Comparison of ENCODE assay signal across 11 cellular contexts in genomic region chr5:55600086-55600485, GRCh38.
DNase-seq lines count a peak whose midpoint lies in the region; ATAC-seq and TF ChIP-seq lines count a peak whose summit lies in the region.
"Had no signal": no experiment of that assay in that cellular context is flagged by ENCODE, and none has a peak within 500 bp of the region (broad histone marks: within the 10 kb centered on the region; RNA-seq: fewer than 3 reads in every experiment).

No MANE protein-coding gene starts in this region.

- no peak for TF ChIP-seq CTCF in left ventricle myocardium inferior (IDR thresholded peaks at IDR 0.05; ENCODE audit: borderline replicate concordance)
- no peak for TF ChIP-seq CTCF in neural crest cell (conservative IDR thresholded peaks at IDR 0.05)
- TF ChIP-seq CTCF in vagina (IDR thresholded peaks at IDR 0.05): no peak

- H3K9me3 ChIP-seq in left ventricle myocardium inferior (replicated peaks): no peaks in the 10 kb centered on the region
- H3K9me3 ChIP-seq in vagina: no peaks in the 10 kb centered on the region

- H3K27me3 ChIP-seq in left ventricle myocardium inferior (ENCODE audit: low read depth) (no peaks in the 10 kb centered on the region), vagina (no peaks in the 10 kb centered on the region)

- intact Hi-C loops in left ventricle myocardium inferior (cut with micrococcal nuclease) (loop anchor here (10.0 kb wide), 1 partner anchor 75 kb away; no protein-coding TSS in a partner anchor), left cardiac atrium (cut with DNase I) (loop anchor here in 1 of 2 donors (5.0 kb wide), 1 partner anchor 68 kb away; the partner anchor contains the start of gene PLPP1), vagina (cut with DNase I) (loop anchor here (2.0 to 5.0 kb wide), 3 partner anchors 31 to 163 kb away; partner anchors contain the start of gene PLPP1)

- peaks cover 63% of the 10 kb centered on the region for H3K4me1 Mint-ChIP-seq in neural crest cell

- no peaks in the 10 kb centered on the region for H3K36me3 Mint-ChIP-seq in neural crest cell (ENCODE audit: low read depth)

- H3K27ac Mint-ChIP-seq in neural crest cell (ENCODE audit: unreplicated experiment): peak overlapping the region; percentile 53

- TF ChIP-seq POLR2A in vagina (IDR thresholded peaks at IDR 0.05): no peak

- no peak for ATAC-seq in left cardiac atrium
- no peak for ATAC-seq in GM19452 (IDR thresholded peaks at IDR 0.05; ENCODE audit: unreplicated experiment)

- H3K4me3 ChIP-seq in left ventricle myocardium inferior: peak overlapping the region; percentile 59
- no peak overlapping the region for H3K4me3 ChIP-seq in vagina

- H3K36me3 ChIP-seq in left ventricle myocardium inferior (no peaks in the 10 kb centered on the region), vagina (no peaks in the 10 kb centered on the region)

- peak overlapping the region; percentile 0 for H3K4me3 Mint-ChIP-seq in neural crest cell

- no peak for DNase-seq in left ventricle myocardium inferior
- no peak for DNase-seq in left cardiac atrium
- DNase-seq in caudate nucleus (lab: John Stamatoyannopoulos, UW): no peak
- no peak for DNase-seq in neural crest cell (ENCODE audit: low read depth, low spot score)
- DNase-seq in vagina (ENCODE audit: extremely low spot score in 2 of 2): peak in 1 of 2 donors; percentile 78
- no peak for DNase-seq in AG08395 (ENCODE audit: low spot score)
- DNase-seq in MV-4-11 (lab: John Stamatoyannopoulos, UW): no peak
- DNase-seq: NCI-H1417 treated with DMSO at 0.1 percent for 48 hours; SHP77; stimulated activated CD4-positive, alpha-beta T cell treated with anti-CD3 and anti-CD28 coated beads, Interleukin-1b, Interleukin-23, amount 100 ng/mL, for 48 hours had no signal

- H3K27ac ChIP-seq in left ventricle myocardium inferior (replicated peaks) (peak overlapping the region; percentile 97), caudate nucleus (ENCODE audit: low read depth, low read length) (peak overlapping the region; percentile 74), vagina (peak overlapping the region; percentile 78)

- H3K27me3 Mint-ChIP-seq in neural crest cell (ENCODE audit: low read depth): no peaks in the 10 kb centered on the region

- H3K4me1 ChIP-seq in left ventricle myocardium inferior: peaks cover 81% of the 10 kb centered on the region
- H3K4me1 ChIP-seq in vagina: peaks cover 83% of the 10 kb centered on the region

- no peaks in the 10 kb centered on the region for H3K9me3 Mint-ChIP-seq in neural crest cell
